8 cellular contexts compared by ENCODE assay signal in genomic region chr10:119543814-119544642, GRCh38. TPM values are rescaled to one million over a fixed set of nuclear protein-coding genes. Genes with fewer than 3 reads are reported as not detected.
DNase-seq lines count a peak whose midpoint lies in the region; ATAC-seq, FAIRE-seq and TF ChIP-seq lines count a peak whose summit lies in the region.

No MANE protein-coding gene starts in this region.

- TF ChIP-seq CTCF in left ventricle myocardium inferior (IDR thresholded peaks at IDR 0.05; ENCODE audit: borderline replicate concordance) = no peak
- TF ChIP-seq CTCF in astrocyte (IDR thresholded peaks at IDR 0.05; ENCODE audit: insufficient read depth, low read depth, low read length) = no peak
- TF ChIP-seq CTCF in upper lobe of right lung (IDR thresholded peaks at IDR 0.05) = no peak

- WGBS in right cardiac atrium = 58% methylated on average over 19 of the region's 19 CpGs

- peak overlapping the region; percentile 27 for H2AFZ ChIP-seq in astrocyte (ENCODE audit: low read depth, low read length)

- H3K4me1 ChIP-seq in left ventricle myocardium inferior = peaks cover 22% of the 10 kb centered on the region
- H3K4me1 ChIP-seq in right cardiac atrium (ENCODE audit: control insufficient read depth, insufficient read depth, low read length) = no peaks in the 10 kb centered on the region
- H3K4me1 ChIP-seq in astrocyte (ENCODE audit: insufficient read depth, low read length) = peaks cover 26% of the 10 kb centered on the region
- peaks cover 4% of the 10 kb centered on the region for H3K4me1 ChIP-seq in upper lobe of right lung

- H3K4me2 ChIP-seq in astrocyte (ENCODE audit: low read length) = peak overlapping the region; percentile 90

- H3K9me3 ChIP-seq in left ventricle myocardium inferior (replicated peaks) = no peaks in the 10 kb centered on the region
- no peaks in the 10 kb centered on the region for H3K9me3 ChIP-seq in right cardiac atrium (ENCODE audit: control insufficient read depth, low read length)
- H3K9me3 ChIP-seq in astrocyte (ENCODE audit: insufficient read depth, low read depth, low read length) = no peaks in the 10 kb centered on the region
- H3K9me3 ChIP-seq in upper lobe of right lung = no peaks in the 10 kb centered on the region

- H3K79me2 ChIP-seq in astrocyte (ENCODE audit: insufficient read depth, low read length) = peaks cover 33% of the 10 kb centered on the region

- peak overlapping the region; percentile 91 for H3K4me3 Mint-ChIP-seq in astrocyte (ENCODE audit: unreplicated experiment)

- no peak overlapping the region for H3K27ac ChIP-seq in left ventricle myocardium inferior (replicated peaks)
- H3K27ac ChIP-seq in right cardiac atrium (ENCODE audit: low read length) = no peak overlapping the region
- no peak overlapping the region for H3K27ac ChIP-seq in astrocyte (ENCODE audit: low read depth, low read length)
- no peak overlapping the region for H3K27ac ChIP-seq in upper lobe of right lung

- H3K9me3 Mint-ChIP-seq in astrocyte (ENCODE audit: unreplicated experiment) = peaks cover 2% of the 10 kb centered on the region

- H3K4me3 ChIP-seq in left ventricle myocardium inferior = peak overlapping the region; percentile 79
- no peak overlapping the region for H3K4me3 ChIP-seq in right cardiac atrium (ENCODE audit: low read length)
- peak overlapping the region; percentile 68 for H3K4me3 ChIP-seq in astrocyte (ENCODE audit: insufficient read depth, low read depth, low read length)
- H3K4me3 ChIP-seq in upper lobe of right lung = peak overlapping the region; percentile 63

- peaks cover 18% of the 10 kb centered on the region for H3K27me3 Mint-ChIP-seq in astrocyte (ENCODE audit: low read depth, unreplicated experiment)

- intact Hi-C loops in left ventricle myocardium inferior (cut with micrococcal nuclease) = no loop called here
- intact Hi-C loops in right cardiac atrium (cut with DNase I) = no loop called here
- intact Hi-C loops in upper lobe of right lung (cut with DNase I) = loop anchor here (10.0 kb wide), 1 partner anchor 349 kb away; no protein-coding TSS in a partner anchor

- no peak overlapping the region for H3K9ac ChIP-seq in astrocyte (ENCODE audit: low read length)

- H4K20me1 ChIP-seq in astrocyte (ENCODE audit: insufficient read depth, low read length) = peaks cover 29% of the 10 kb centered on the region

- FAIRE-seq in astrocyte (lab: Jason Lieb, UNC) = no peak

- DNase-seq in left ventricle myocardium inferior (no peak), right cardiac atrium (no peak), astrocyte (ENCODE audit: low read depth) (peak; percentile 16), left lobe of liver (ENCODE audit: low spot score) (peak; percentile 30), upper lobe of right lung (no peak), NCI-H1105 treated with DMSO at 0.1 percent for 48 hours (lab: John Stamatoyannopoulos, UW) (no peak)
- DNase-seq in effector CD8-positive, alpha-beta T cell (lab: John Stamatoyannopoulos, UW) = no peak

- peak overlapping the region; percentile 67 for H3K27ac Mint-ChIP-seq in astrocyte (ENCODE audit: unreplicated experiment)

- H3K36me3 Mint-ChIP-seq in astrocyte (ENCODE audit: low read depth, unreplicated experiment) = no peaks in the 10 kb centered on the region

- H3K27me3 ChIP-seq in left ventricle myocardium inferior (ENCODE audit: low read depth) (peaks cover 72% of the 10 kb centered on the region), right cardiac atrium (ENCODE audit: control insufficient read depth, insufficient read depth) (no peaks in the 10 kb centered on the region), astrocyte (ENCODE audit: insufficient read depth, low read length) (peaks cover 6% of the 10 kb centered on the region), upper lobe of right lung (peaks cover 6% of the 10 kb centered on the region)

- H3K4me1 Mint-ChIP-seq in astrocyte (ENCODE audit: low read depth, unreplicated experiment) = peaks cover 7% of the 10 kb centered on the region

- H3K36me3 ChIP-seq in left ventricle myocardium inferior (no peaks in the 10 kb centered on the region), astrocyte (ENCODE audit: insufficient read depth, low read length) (no peaks in the 10 kb centered on the region), upper lobe of right lung (no peaks in the 10 kb centered on the region)

- no peak for ATAC-seq in right cardiac atrium
- no peak for ATAC-seq in left lobe of liver
- no peak for ATAC-seq in upper lobe of right lung
- ATAC-seq in GM18519 (IDR thresholded peaks at IDR 0.05; ENCODE audit: low FRiP score, unreplicated experiment) = no peak

RNA-seq across cellular contexts. Expression of gene RGS10, which starts 1.5 kb away (rescaled TPM):
- total RNA-seq in left ventricle myocardium inferior = 5.6 TPM
- 1 to 10 TPM; 4.2 to 7.8 (median 6.8) TPM for total RNA-seq in right cardiac atrium
- 6.0 TPM for polyA plus RNA-seq in right cardiac atrium
- total RNA-seq in astrocyte = 40.0 and 40.1 TPM in 2 replicates
- total RNA-seq in left lobe of liver = 1.3 TPM
- 31.0 TPM for total RNA-seq in upper lobe of right lung

RNA-seq across cellular contexts. Expression of gene TIAL1, which starts 52.7 kb away (rescaled TPM):
- total RNA-seq in left ventricle myocardium inferior (73.9 TPM), right cardiac atrium (10 to 100 TPM; 81.3 to 92.6 (median 84.9) TPM), astrocyte (155 and 161 TPM in 2 replicates), left lobe of liver (39.3 TPM), upper lobe of right lung (104 TPM)
- 37.7 TPM for polyA plus RNA-seq in right cardiac atrium

Comparison
In these comparisons a context has a peak if more than half of its experiments do, and no peak if none do; other contexts are left out.
1. DNase-seq: peak in astrocyte (single experiment) and left lobe of liver (single experiment); none in left ventricle myocardium inferior (single experiment), right cardiac atrium (0 of 3), upper lobe of right lung (single experiment), effector CD8-positive, alpha-beta T cell (single experiment) and NCI-H1105 treated with DMSO at 0.1 percent for 48 hours (single experiment).